9 cellular contexts compared by ENCODE assay signal in the genomic region with DNA sequence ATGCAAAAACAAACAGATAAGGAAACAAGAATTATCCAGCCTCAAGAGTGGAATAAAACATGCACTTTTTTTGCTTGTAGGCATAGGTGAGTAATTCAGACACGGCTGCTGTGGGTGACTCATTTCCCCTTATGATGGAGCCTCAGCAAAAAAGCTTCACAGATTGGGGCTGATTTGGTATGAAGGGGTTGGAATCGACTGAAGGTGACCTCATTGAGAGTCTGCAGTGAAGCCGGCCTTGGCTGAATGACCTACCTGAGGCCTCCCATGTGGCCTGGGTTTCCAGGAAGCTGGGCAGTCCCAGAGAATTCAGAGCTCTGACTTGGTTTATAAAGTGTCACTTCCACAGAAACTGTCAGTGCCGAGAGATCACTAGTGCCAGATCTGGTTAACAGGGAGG. TPM values are rescaled to one million over a fixed set of nuclear protein-coding genes. Genes with fewer than 3 reads are reported as not detected.
DNase-seq lines count a peak whose midpoint lies in the region; ATAC-seq and TF ChIP-seq lines count a peak whose summit lies in the region.
"Had no signal": no experiment of that assay in that cellular context is flagged by ENCODE, and none has a peak within 500 bp of the region (broad histone marks: within the 10 kb centered on the region; RNA-seq: fewer than 3 reads in every experiment).

No MANE protein-coding gene starts in this region.

- POLR2A ChIA-PET in Caco-2 (lab: Charles Lee), result no interaction called here
- POLR2A ChIA-PET in HEK293T (lab: Yijun Ruan, JAX), result no interaction called here

- DNase-seq in ACHN (peak; percentile 61), HFFc6 (peak; percentile 67), glomerular visceral epithelial cell (ENCODE audit: extremely low spot score) (peak; percentile 61), Caco-2 (no peak), posterior cingulate gyrus (no peak), HEK293T (ENCODE audit: extremely low spot score) (no peak)
- DNase-seq in activated CD8-positive, alpha-beta memory T cell treated with anti-CD3 and anti-CD28 coated beads, Interleukin-2, amount 50 U/mL, for 4 hours, result peak; percentile 30
- DNase-seq: Karpas-422 had no signal

- H3K36me3 ChIP-seq in Caco-2 (ENCODE audit: control insufficient read depth, insufficient read depth, low read length), result no peaks in the 10 kb centered on the region

- H3K4me3 ChIP-seq in Caco-2 (ENCODE audit: low read depth, low read length), result no peak overlapping the region

- H3K36me3 Mint-ChIP-seq in HFFc6 (ENCODE audit: low read depth) (no peaks in the 10 kb centered on the region), Caco-2 (ENCODE audit: insufficient read depth, unreplicated experiment) (no peaks in the 10 kb centered on the region)

- H3K9me3 Mint-ChIP-seq in HFFc6 (no peaks in the 10 kb centered on the region), Caco-2 (ENCODE audit: unreplicated experiment) (no peaks in the 10 kb centered on the region)

- ATAC-seq in HG03521 (IDR thresholded peaks at IDR 0.05; ENCODE audit: unreplicated experiment), result no peak

- H3K9me3 ChIP-seq in Caco-2, result no peaks in the 10 kb centered on the region

- in situ Hi-C loops in ACHN (cut with HindIII; ENCODE audit: low pct_ligation_motif_present, low pct_unique_long_range_greater_than_20kb, low sequenced_read_pairs), result no loop called here

- CTCF ChIA-PET in Caco-2 (lab: Charles Lee), result no interaction called here
- CTCF ChIA-PET in HEK293T (lab: Yijun Ruan, JAX), result interaction anchor here (1.5 kb wide), 1 partner anchor 133 kb away, joined by 4 read pairs; no protein-coding TSS in a partner anchor

- intact Hi-C loops in Caco-2 (cut with micrococcal nuclease; ENCODE audit: unreplicated experiment), result no loop called here
- intact Hi-C loops in posterior cingulate gyrus (cut with DNase I), result no loop called here

- peaks cover 25% of the 10 kb centered on the region for H3K27me3 Mint-ChIP-seq in HFFc6 (ENCODE audit: insufficient read depth)
- no peaks in the 10 kb centered on the region for H3K27me3 Mint-ChIP-seq in Caco-2 (ENCODE audit: insufficient read depth, unreplicated experiment)

- no peak for TF ChIP-seq CTCF in HFFc6 (IDR thresholded peaks at IDR 0.05)
- TF ChIP-seq CTCF in Caco-2 (IDR thresholded peaks at IDR 0.05; ENCODE audit: insufficient read depth in 1 of 2, low read depth in 1 of 2, low read length in 1 of 2, severe bottlenecking in 1 of 2, unreplicated experiment in 1 of 2), result no peak

- H3K27me3 ChIP-seq in Caco-2 (replicated peaks; ENCODE audit: control insufficient read depth, insufficient read depth, low read length), result no peaks in the 10 kb centered on the region

- peaks cover 21% of the 10 kb centered on the region for H3K4me1 Mint-ChIP-seq in HFFc6 (ENCODE audit: low read depth)
- peaks cover 7% of the 10 kb centered on the region for H3K4me1 Mint-ChIP-seq in Caco-2 (ENCODE audit: low read depth, unreplicated experiment)

- H3K4me1 ChIP-seq in Caco-2, result peaks cover 6% of the 10 kb centered on the region; the same call in 1 of the 2 replicates

- H3K27ac Mint-ChIP-seq in HFFc6, result peak overlapping the region; percentile 14; the same call in 1 of the 2 replicates
- no peak overlapping the region for H3K27ac Mint-ChIP-seq in Caco-2 (ENCODE audit: unreplicated experiment)

- no TSS peak for BruUV-seq in Caco-2 (replicated peaks; lab: Mats Ljungman, UMichigan)

- H3K4me3 Mint-ChIP-seq in HFFc6 (no peak overlapping the region), Caco-2 (ENCODE audit: unreplicated experiment) (no peak overlapping the region)

TF ChIP-seq in HEK293T, 16 proteins besides CTCF, POLR2A, EP300 and RAD21:
- TF ChIP-seq FOXM1 (IDR thresholded peaks at IDR 0.05; ENCODE audit: borderline replicate concordance) (no peak), ARNT (IDR thresholded peaks at IDR 0.05) (no peak), SUZ12 (IDR thresholded peaks at IDR 0.05) (no peak), FOXK2 (IDR thresholded peaks at IDR 0.05) (no peak), CTBP1 (IDR thresholded peaks at IDR 0.05; ENCODE audit: borderline replicate concordance) (no peak), L3MBTL2 (conservative IDR thresholded peaks at IDR 0.05) (no peak), ZNF384 (IDR thresholded peaks at IDR 0.05) (no peak), BHLHE40 (IDR thresholded peaks at IDR 0.05; ENCODE audit: borderline replicate concordance) (no peak), LEF1 (IDR thresholded peaks at IDR 0.05; ENCODE audit: borderline replicate concordance) (no peak)
- TF ChIP-seq, protein P1, sequence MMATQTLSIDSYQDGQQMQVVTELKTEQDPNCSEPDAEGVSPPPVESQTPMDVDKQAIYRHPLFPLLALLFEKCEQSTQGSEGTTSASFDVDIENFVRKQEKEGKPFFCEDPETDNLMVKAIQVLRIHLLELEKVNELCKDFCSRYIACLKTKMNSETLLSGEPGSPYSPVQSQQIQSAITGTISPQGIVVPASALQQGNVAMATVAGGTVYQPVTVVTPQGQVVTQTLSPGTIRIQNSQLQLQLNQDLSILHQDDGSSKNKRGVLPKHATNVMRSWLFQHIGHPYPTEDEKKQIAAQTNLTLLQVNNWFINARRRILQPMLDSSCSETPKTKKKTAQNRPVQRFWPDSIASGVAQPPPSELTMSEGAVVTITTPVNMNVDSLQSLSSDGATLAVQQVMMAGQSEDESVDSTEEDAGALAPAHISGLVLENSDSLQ (IDR thresholded peaks at IDR 0.05), result no peak

RNA-seq across cellular contexts. Expression of gene VPREB1, which starts 34.2 kb away (rescaled TPM):
- not detected for total RNA-seq in HFFc6 (2021; fragmentation: NEBNext Ultra II Directional; extraction: Animal tissue kit (Norgen Biotek cat#: 25700))
- total RNA-seq in Caco-2 (2022), result not detected in 2 replicates

Comparison
In these comparisons a context has a peak if more than half of its experiments do, and no peak if none do; other contexts are left out.
1. DNase-seq: peak in ACHN (single experiment), HFFc6 (single experiment), activated CD8-positive, alpha-beta memory T cell treated with anti-CD3 and anti-CD28 coated beads, Interleukin-2, amount 50 U/mL, for 4 hours (single experiment) and glomerular visceral epithelial cell (single experiment); none in Caco-2 (0 of 2), posterior cingulate gyrus (0 of 10) and HEK293T (single experiment).